ENCODE assay signal across 26 cellular contexts in the genomic region with DNA sequence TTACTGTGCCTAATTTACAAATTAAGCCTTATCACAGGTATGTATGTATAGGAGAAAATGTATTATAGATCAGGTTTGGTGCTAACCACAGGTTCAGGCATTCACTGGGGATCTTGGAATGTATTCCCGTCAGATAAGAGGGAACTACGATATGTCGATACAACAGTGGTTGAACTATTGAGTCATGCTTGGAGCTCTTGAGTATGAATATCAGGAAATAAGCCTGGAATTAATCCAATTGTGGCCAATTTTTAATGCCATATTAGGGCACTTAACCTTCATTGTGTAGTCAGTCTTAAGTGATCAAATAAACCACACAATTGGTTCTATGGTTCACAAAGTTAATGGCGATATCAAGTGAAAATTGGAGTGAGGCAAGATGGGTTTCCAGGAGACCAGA.
"Had no signal": no experiment of that assay in that cellular context is flagged by ENCODE, and none has a peak within 500 bp of the region (broad histone marks: within the 10 kb centered on the region; RNA-seq: fewer than 3 reads in every experiment).

No MANE protein-coding gene starts in this region.

- H3K9me3 Mint-ChIP-seq: activated T-cell treated with anti-CD3 and anti-CD28 coated beads, Interleukin-2, amount 50 U/mL, for 24 hours; T-helper 1 cell treated with Interleukin-12 subunit alpha and Interleukin-12 subunit beta and Interleukin-4 antibody, amounts not matched to agents 30 μg/mL and 1 μg/mL, for 36 hours; WTC11 had no signal

- H3K4me1 Mint-ChIP-seq: activated CD8-positive, alpha-beta memory T cell treated with anti-CD3 and anti-CD28 coated beads, Interleukin-2, amount 10 ng/mL, durations not matched to agents 7 days and 5 days; activated naive CD8-positive, alpha-beta T cell treated with anti-CD3 and anti-CD28 coated beads, Interleukin-2, amount 50 U/mL, for 24 hours; WTC11 had no signal

- DNase-seq: activated CD4-positive, alpha-beta T cell treated with anti-CD3 and anti-CD28 coated beads for 48 hours; activated CD4-positive, alpha-beta T cell treated with anti-CD3 and anti-CD28 coated beads, Interleukin-2, amount 50 U/mL, for 4 hours; activated CD4-positive, CD25-positive, alpha-beta regulatory T cell treated with anti-CD3 and anti-CD28 coated beads, Interleukin-2, amount 50 U/mL, for 72 hours; activated CD8-positive, alpha-beta memory T cell treated with anti-CD3 and anti-CD28 coated beads, Interleukin-2, amount 10 ng/mL, durations not matched to agents 7 days and 5 days; activated effector memory CD4-positive, alpha-beta T cell treated with anti-CD3 and anti-CD28 coated beads, Interleukin-2, amount 50 U/mL, for 16 hours; activated naive CD4-positive, alpha-beta T cell treated with Interleukin-2 at 50 U/mL for 16 hours; activated naive CD8-positive, alpha-beta T cell treated with anti-CD3 and anti-CD28 coated beads, Interleukin-2, amount 50 U/mL, for 24 hours; activated T-cell treated with anti-CD3 and anti-CD28 coated beads, Interleukin-2, amount 50 U/mL, for 24 hours; amygdala; cerebellar nuclear complex; Kasumi-1; NCI-H1092; NCI-H2029; NCI-H2107; NCI-H446 treated with DMSO at 0.1 percent for 48 hours; NCI-H524 treated with DMSO at 0.1 percent for 48 hours; NK-92 treated with Interleukin-12 subunit alpha and Interleukin-12 subunit beta, amount 100 ng/mL, for 24 hours; Peyer's patch; Right ventricle myocardium superior had no signal

- H3K27me3 Mint-ChIP-seq: activated CD8-positive, alpha-beta memory T cell treated with anti-CD3 and anti-CD28 coated beads, Interleukin-2, amount 10 ng/mL, durations not matched to agents 7 days and 5 days; activated naive CD8-positive, alpha-beta T cell treated with anti-CD3 and anti-CD28 coated beads, Interleukin-2, amount 50 U/mL, for 24 hours; activated T-cell treated with anti-CD3 and anti-CD28 coated beads, Interleukin-2, amount 50 U/mL, for 24 hours had no signal

- H3K27me3 ChIP-seq: brain microvascular endothelial cell, Peyer's patch had no signal

- H3K4me3 ChIP-seq: K562, Peyer's patch had no signal

- H3K36me3 Mint-ChIP-seq: activated CD8-positive, alpha-beta memory T cell treated with anti-CD3 and anti-CD28 coated beads, Interleukin-2, amount 10 ng/mL, durations not matched to agents 7 days and 5 days; activated naive CD4-positive, alpha-beta T cell treated with anti-CD3 and anti-CD28 coated beads, Interleukin-2, amount 50 U/mL, for 72 hours; WTC11 had no signal

- H3K27ac ChIP-seq: brain microvascular endothelial cell, Peyer's patch, RWPE1 had no signal

- H3K9me3 ChIP-seq: Peyer's patch had no signal

- H3K4me1 ChIP-seq: Peyer's patch had no signal

- H3K36me3 ChIP-seq: brain microvascular endothelial cell, Peyer's patch had no signal

- H3K27ac Mint-ChIP-seq: activated CD8-positive, alpha-beta memory T cell treated with anti-CD3 and anti-CD28 coated beads, Interleukin-2, amount 10 ng/mL, durations not matched to agents 7 days and 5 days; activated naive CD4-positive, alpha-beta T cell treated with anti-CD3 and anti-CD28 coated beads, Interleukin-2, amount 50 U/mL, for 72 hours; activated naive CD8-positive, alpha-beta T cell treated with anti-CD3 and anti-CD28 coated beads, Interleukin-2, amount 50 U/mL, for 24 hours; activated T-cell treated with anti-CD3 and anti-CD28 coated beads, Interleukin-2, amount 50 U/mL, for 24 hours; activated T-helper 1 cell treated with anti-CD3 and anti-CD28 coated beads, Interleukin-12 subunit alpha, Interleukin-12 subunit beta, Interleukin-2, Interleukin-4 antibody, amounts not matched to agents 30 ng/mL and 10 ng/mL and 1 ng/mL, durations not matched to agents 14 hours and 24 hours and 36 hours; T-helper 1 cell treated with Interleukin-12 subunit alpha and Interleukin-12 subunit beta and Interleukin-4 antibody, amounts not matched to agents 30 μg/mL and 1 μg/mL, for 36 hours; WTC11 had no signal

- FAIRE-seq: K562 had no signal

- H3K4me3 Mint-ChIP-seq: activated CD8-positive, alpha-beta memory T cell treated with anti-CD3 and anti-CD28 coated beads, Interleukin-2, amount 10 ng/mL, durations not matched to agents 7 days and 5 days; activated naive CD8-positive, alpha-beta T cell treated with anti-CD3 and anti-CD28 coated beads, Interleukin-2, amount 50 U/mL, for 24 hours; activated T-cell treated with anti-CD3 and anti-CD28 coated beads, Interleukin-2, amount 50 U/mL, for 24 hours; activated T-helper 1 cell treated with anti-CD3 and anti-CD28 coated beads, Interleukin-12 subunit alpha, Interleukin-12 subunit beta, Interleukin-2, Interleukin-4 antibody, amounts not matched to agents 30 ng/mL and 10 ng/mL and 1 ng/mL, durations not matched to agents 14 hours and 24 hours and 36 hours; T-helper 1 cell treated with Interleukin-12 subunit alpha and Interleukin-12 subunit beta and Interleukin-4 antibody, amounts not matched to agents 30 μg/mL and 1 μg/mL, for 36 hours; WTC11 had no signal
